ENCODE assay signal across 9 cellular contexts in genomic region chr10:33129181-33129928, GRCh38.
DNase-seq lines count a peak whose midpoint lies in the region; ATAC-seq and TF ChIP-seq lines count a peak whose summit lies in the region.
"Had no signal": no experiment of that assay in that cellular context is flagged by ENCODE, and none has a peak within 500 bp of the region (broad histone marks: within the 10 kb centered on the region; RNA-seq: fewer than 3 reads in every experiment).

No MANE protein-coding gene starts in this region.

- H2BK5ac ChIP-seq in H9 (ENCODE audit: insufficient read length, low read length), result no peak overlapping the region

- no peak overlapping the region for H4K5ac ChIP-seq in H9 (ENCODE audit: insufficient read length, low read depth, low read length)

- H3K27me3 Mint-ChIP-seq in T-helper 17 cell (no peaks in the 10 kb centered on the region), H9 (ENCODE audit: low read depth) (no peaks in the 10 kb centered on the region; the same call in 1 of the 2 replicates)

- H3K9ac ChIP-seq in H9 (ENCODE audit: extremely low read depth, insufficient read length, low read length), result no peak overlapping the region

- no peaks in the 10 kb centered on the region for H4K20me1 ChIP-seq in H9 (ENCODE audit: control insufficient read depth, insufficient read depth, insufficient read length)

- no peak overlapping the region for H2BK120ac ChIP-seq in H9 (ENCODE audit: low read depth, low read length, poor library complexity, severe bottlenecking)

- no peak overlapping the region for H3K23ac ChIP-seq in H9 (ENCODE audit: insufficient read length, low read depth, low read length)

- H3K27ac Mint-ChIP-seq in T-helper 17 cell, result peak overlapping the region; percentile 100
- no peak overlapping the region for H3K27ac Mint-ChIP-seq in H9

- no peaks in the 10 kb centered on the region for H3K36me3 ChIP-seq in gastroesophageal sphincter

- H3K4me3 Mint-ChIP-seq in T-helper 17 cell (peak overlapping the region; percentile 13), H9 (no peak overlapping the region)

- no peak overlapping the region for H4K91ac ChIP-seq in H9 (ENCODE audit: insufficient read length, low read depth, low read length)

- ATAC-seq in T-helper 17 cell (no peak), gastroesophageal sphincter (peak; percentile 30)

- H2BK12ac ChIP-seq in H9 (ENCODE audit: insufficient read length, low read depth, low read length), result no peak overlapping the region

- H3T11ph ChIP-seq in H9 (ENCODE audit: low read length), result no peak overlapping the region

- H3K4me1 ChIP-seq in gastroesophageal sphincter (peaks cover 0 to 11% (median 0%) of the 10 kb centered on the region in 3 donors), H9 (ENCODE audit: insufficient read depth, low read length) (no peaks in the 10 kb centered on the region)

- H3K79me2 ChIP-seq in H9 (ENCODE audit: insufficient read depth, low read length), result no peaks in the 10 kb centered on the region

- no peak overlapping the region for H3K14ac ChIP-seq in H9 (ENCODE audit: insufficient read depth, low read length)

- TF ChIP-seq CTCF in gastroesophageal sphincter (IDR thresholded peaks at IDR 0.05), result no peak
- TF ChIP-seq CTCF in H9 (conservative IDR thresholded peaks at IDR 0.05), result no peak

- H3K56ac ChIP-seq in H9 (ENCODE audit: insufficient read length, low read depth, low read length), result no peak overlapping the region

- H4K8ac ChIP-seq in H9 (replicated peaks; ENCODE audit: insufficient read length, low read depth, low read length), result no peak overlapping the region

- H3K23me2 ChIP-seq in H9 (ENCODE audit: insufficient read length, low read depth, low read length, poor library complexity, severe bottlenecking), result no peaks in the 10 kb centered on the region

- no peak for TF ChIP-seq EP300 in gastroesophageal sphincter (IDR thresholded peaks at IDR 0.05)

- H3K4me2 ChIP-seq in H9 (ENCODE audit: insufficient read depth, insufficient read length, low read length), result no peak overlapping the region

- H2BK20ac ChIP-seq in H9 (ENCODE audit: low read depth, low read length, poor library complexity, severe bottlenecking), result no peak overlapping the region

- H3K36me3 Mint-ChIP-seq in T-helper 17 cell (ENCODE audit: low read depth), result no peaks in the 10 kb centered on the region
- H3K36me3 Mint-ChIP-seq in H9 (ENCODE audit: insufficient read depth in 1 of 3, low read depth in 3 of 3), result no peaks in the 10 kb centered on the region; a peak in 1 of 7 replicates

- H3K9me3 ChIP-seq in T-helper 17 cell (ENCODE audit: control insufficient read depth, low read length, poor library complexity, severe bottlenecking) (no peaks in the 10 kb centered on the region), gastroesophageal sphincter (no peaks in the 10 kb centered on the region), H9 (ENCODE audit: control insufficient read depth, low read depth, low read length) (no peaks in the 10 kb centered on the region)

- no peak overlapping the region for H3K18ac ChIP-seq in H9 (ENCODE audit: insufficient read length, low read depth, low read length)

- H3K27ac ChIP-seq in gastroesophageal sphincter, result peak overlapping the region in 1 of 4 donors; percentile 28
- H3K27ac ChIP-seq in H9 (ENCODE audit: insufficient read length, low read depth, low read length), result no peak overlapping the region

- H3K27me3 ChIP-seq in gastroesophageal sphincter (no peaks in the 10 kb centered on the region), H9 (ENCODE audit: insufficient read depth, low read length) (no peaks in the 10 kb centered on the region)

- no peak overlapping the region for H2AK5ac ChIP-seq in H9 (ENCODE audit: insufficient read length, low read length)

- no peak overlapping the region for H3K4me3 ChIP-seq in gastroesophageal sphincter

- no peak overlapping the region for H2BK15ac ChIP-seq in H9 (ENCODE audit: low read depth, low read length)

- no peak overlapping the region for H2AFZ ChIP-seq in H9 (ENCODE audit: low read length)

- TF ChIP-seq POLR2A in gastroesophageal sphincter (IDR thresholded peaks at IDR 0.05), result no peak

- WGBS in gastroesophageal sphincter (ENCODE audit: low coverage in 1 of 2), 2 donors, result 51 to 55% methylated on average over 5 to 6 of the region's 8 CpGs
- WGBS in H9 (ENCODE audit: extremely low coverage, insufficient read length, low lambda C conversion rate), result no CpG with 5 or more reads among the region's 8 CpGs

- no peaks in the 10 kb centered on the region for H3K79me1 ChIP-seq in H9 (ENCODE audit: insufficient read depth, low read depth, low read length, poor library complexity, severe bottlenecking)

- H3K4ac ChIP-seq in H9 (ENCODE audit: low read depth, low read length), result no peak overlapping the region

- peaks cover 0 to 2% of the 10 kb centered on the region in 2 experiments; a peak in 2 of 5 replicates for H3K9me3 Mint-ChIP-seq in H9

- peaks cover 70% of the 10 kb centered on the region for H3K4me1 Mint-ChIP-seq in T-helper 17 cell
- peaks cover 4 to 7% of the 10 kb centered on the region in 2 experiments; a peak in 3 of 4 replicates for H3K4me1 Mint-ChIP-seq in H9

- DNase-seq in EL (peak; percentile 96), T-helper 17 cell (no peak), renal cortical epithelial cell (ENCODE audit: low read depth) (peak; percentile 75), retina (no peak), SIG-M5 treated with dmso at 0.1 percent for 504 hours (lab: John Stamatoyannopoulos, UW; ENCODE audit: unreplicated experiment) (no peak), DMS79 (lab: John Stamatoyannopoulos, UW) (no peak), H9 (no peak)
- DNase-seq: occipital lobe had no signal

Comparison
In these comparisons a context has a peak if more than half of its experiments do, and no peak if none do; other contexts are left out.
1. DNase-seq: peak in EL (single experiment) and renal cortical epithelial cell (single experiment); none in T-helper 17 cell (0 of 3), retina (single experiment), SIG-M5 treated with dmso at 0.1 percent for 504 hours (single experiment), DMS79 (single experiment) and H9 (single experiment).